ENCODE assay signal across 13 cellular contexts in genomic region chr11:124899376-124900145, GRCh38. TPM values are rescaled to one million over a fixed set of nuclear protein-coding genes. Genes with fewer than 3 reads are reported as not detected.
DNase-seq lines count a peak whose midpoint lies in the region; ATAC-seq, FAIRE-seq and TF ChIP-seq lines count a peak whose summit lies in the region.
"Had no signal": no experiment of that assay in that cellular context is flagged by ENCODE, and none has a peak within 500 bp of the region (broad histone marks: within the 10 kb centered on the region; RNA-seq: fewer than 3 reads in every experiment).

No MANE protein-coding gene starts in this region.

- H3K36me3 Mint-ChIP-seq in endothelial cell (ENCODE audit: low read depth, unreplicated experiment) (peaks cover 9% of the 10 kb centered on the region), nephron (ENCODE audit: low read depth) (no peaks in the 10 kb centered on the region)
- H3K36me3 Mint-ChIP-seq: stimulated activated effector memory CD8-positive, alpha-beta T cell treated with anti-CD3 and anti-CD28 coated beads, Interleukin-12 subunit alpha, Interleukin-12 subunit beta, amount 100 ng/mL, for 72 hours had no signal

- H3K4me1 Mint-ChIP-seq in endothelial cell (ENCODE audit: unreplicated experiment), result peaks cover 60% of the 10 kb centered on the region
- peaks cover 40% of the 10 kb centered on the region for H3K4me1 Mint-ChIP-seq in nephron

- no peak for TF ChIP-seq POLR2A in A549 (IDR thresholded peaks at IDR 0.05; ENCODE audit: low read length)

- no peak for FAIRE-seq in A549 (lab: Jason Lieb, UNC)
- FAIRE-seq: islet of Langerhans had no signal

- BruUV-seq in PC-9 (replicated peaks; lab: Mats Ljungman, UMichigan), result no TSS peak

- TF ChIP-seq RAD21 in A549 (conservative IDR thresholded peaks at IDR 0.05 in 1 of 2, IDR thresholded peaks at IDR 0.05 in 1 of 2), result no peak

- H3K27me3 Mint-ChIP-seq in endothelial cell (ENCODE audit: unreplicated experiment), result peaks cover 12% of the 10 kb centered on the region
- H3K27me3 Mint-ChIP-seq in nephron (ENCODE audit: low read depth), result peaks cover 15% of the 10 kb centered on the region

- no peak overlapping the region for H3K4me3 Mint-ChIP-seq in endothelial cell (ENCODE audit: unreplicated experiment)
- H3K4me3 Mint-ChIP-seq in nephron, result no peak overlapping the region
- H3K4me3 Mint-ChIP-seq: activated T-cell treated with anti-CD3 and anti-CD28 coated beads, Interleukin-2, amount 50 U/mL, for 72 hours; stimulated activated effector memory CD8-positive, alpha-beta T cell treated with anti-CD3 and anti-CD28 coated beads, Interleukin-12 subunit alpha, Interleukin-12 subunit beta, amount 100 ng/mL, for 72 hours; T-helper 17 cell had no signal

- H3K4me2 ChIP-seq in A549, result peak overlapping the region; percentile 53; the same call in 2 of the 3 replicates
- peak overlapping the region; percentile 43; the same call in 1 of the 2 replicates for H3K4me2 ChIP-seq in PC-9

- H3K4me3 ChIP-seq in A549, result no peak overlapping the region
- no peak overlapping the region for H3K4me3 ChIP-seq in PC-9

- WGBS in A549 (ENCODE audit: missing lambda C conversion rate), result 79% methylated on average over 6 of the region's 6 CpGs

- DNase-seq in A549 (ENCODE audit: low read depth in 1 of 2, low spot score in 1 of 2) (no peak), PC-9 (no peak), endothelial cell (ENCODE audit: low spot score) (no peak), iPS-NIHi11 (ENCODE audit: low spot score) (no peak), NCI-H187 (lab: John Stamatoyannopoulos, UW) (no peak)
- DNase-seq: activated T-cell treated with anti-CD3 and anti-CD28 coated beads, Interleukin-2, amount 50 U/mL, for 72 hours; NCI-H748 treated with DMSO at 0.1 percent for 48 hours; T-helper 17 cell had no signal

- H3K79me2 ChIP-seq in PC-9 (ENCODE audit: low read depth), result no peaks in the 10 kb centered on the region

- no peaks in the 10 kb centered on the region for H3K27me3 ChIP-seq in PC-9 (ENCODE audit: insufficient read depth, low read depth)

- peaks cover 6% of the 10 kb centered on the region for H3K9me3 Mint-ChIP-seq in endothelial cell (ENCODE audit: unreplicated experiment)
- no peaks in the 10 kb centered on the region for H3K9me3 Mint-ChIP-seq in nephron
- H3K9me3 Mint-ChIP-seq: activated T-cell treated with anti-CD3 and anti-CD28 coated beads, Interleukin-2, amount 50 U/mL, for 72 hours; stimulated activated effector memory CD8-positive, alpha-beta T cell treated with anti-CD3 and anti-CD28 coated beads, Interleukin-12 subunit alpha, Interleukin-12 subunit beta, amount 100 ng/mL, for 72 hours had no signal

- H4K20me1 ChIP-seq in PC-9 (ENCODE audit: insufficient read depth), result no peaks in the 10 kb centered on the region

- H3K9me3 ChIP-seq in A549 (no peaks in the 10 kb centered on the region), PC-9 (ENCODE audit: insufficient read depth, low read depth) (no peaks in the 10 kb centered on the region)

- no peaks in the 10 kb centered on the region for H3K36me3 ChIP-seq in PC-9 (ENCODE audit: low read depth)

- no peak overlapping the region for H2AFZ ChIP-seq in PC-9

- H3K27ac Mint-ChIP-seq in endothelial cell (ENCODE audit: unreplicated experiment), result peak overlapping the region; percentile 98
- peak overlapping the region in 2 of 3 experiments; percentile 97 to 98 for H3K27ac Mint-ChIP-seq in nephron
- H3K27ac Mint-ChIP-seq: activated T-cell treated with anti-CD3 and anti-CD28 coated beads, Interleukin-2, amount 50 U/mL, for 72 hours; stimulated activated effector memory CD8-positive, alpha-beta T cell treated with anti-CD3 and anti-CD28 coated beads, Interleukin-12 subunit alpha, Interleukin-12 subunit beta, amount 100 ng/mL, for 72 hours; T-helper 17 cell had no signal

- no peak for TF ChIP-seq EP300 in A549 (IDR thresholded peaks at IDR 0.05)

- CTCF ChIA-PET in A549 (lab: Yijun Ruan, JAX), result interaction anchor here (1.1 to 2.2 kb wide), 2 partner anchors 23 to 33 kb away, joined by 3 to 23 read pairs; no protein-coding TSS in a partner anchor
- CTCF ChIA-PET in PC-9 (lab: Charles Lee), result no interaction called here

- intact Hi-C loops in PC-9 (cut with micrococcal nuclease; ENCODE audit: unreplicated experiment), result no loop called here

- POLR2A ChIA-PET in A549 (lab: Yijun Ruan, JAX), result interaction anchor here (1.1 to 4.9 kb wide), 2 partner anchors 23 to 55 kb away, joined by 3 to 24 read pairs; partner anchors contain the start of gene CCDC15
- POLR2A ChIA-PET in PC-9 (lab: Charles Lee; ENCODE audit: unreplicated experiment), result no interaction called here

- ATAC-seq in A549 (no peak), GM18867 (IDR thresholded peaks at IDR 0.05; ENCODE audit: unreplicated experiment) (no peak), HG03280 (IDR thresholded peaks at IDR 0.05; ENCODE audit: unreplicated experiment) (no peak)
- ATAC-seq: activated T-cell treated with anti-CD3 and anti-CD28 coated beads, Interleukin-2, amount 50 U/mL, for 72 hours; stimulated activated effector memory CD8-positive, alpha-beta T cell treated with anti-CD3 and anti-CD28 coated beads, Interleukin-12 subunit alpha, Interleukin-12 subunit beta, amount 100 ng/mL, for 72 hours; T-helper 17 cell had no signal

- H3F3A ChIP-seq in PC-9 (ENCODE audit: insufficient read depth, low read depth), result peaks cover 16% of the 10 kb centered on the region; the same call in 1 of the 2 replicates

- no peaks in the 10 kb centered on the region for H3K9me2 ChIP-seq in PC-9 (ENCODE audit: insufficient read depth)

- TF ChIP-seq CTCF in A549 (IDR thresholded peaks at IDR 0.05) (no peak), PC-9 (conservative IDR thresholded peaks at IDR 0.05) (no peak), endothelial cell (IDR thresholded peaks at IDR 0.05; ENCODE audit: unreplicated experiment) (no peak), nephron (IDR thresholded peaks at IDR 0.05; ENCODE audit: unreplicated experiment in 3 of 3) (no peak)

- H3K4me1 ChIP-seq in A549 (peaks cover 25% of the 10 kb centered on the region), PC-9 (replicated peaks; ENCODE audit: insufficient read depth) (peaks cover 34% of the 10 kb centered on the region)

- H3K27ac ChIP-seq in A549, result peak overlapping the region in 1 of 2 experiments; percentile 70; a peak in 3 of 6 replicates
- H3K27ac ChIP-seq in PC-9, result peak overlapping the region; percentile 36

TF ChIP-seq in A549, 52 proteins besides CTCF, POLR2A, EP300 and RAD21 (continues in another document):
- TF ChIP-seq NPAS2 (CRISPR knock-in tag; IDR thresholded peaks at IDR 0.05; ENCODE audit: borderline replicate concordance) (no peak), FOSB (CRISPR knock-in tag; IDR thresholded peaks at IDR 0.05) (no peak), HEYL (CRISPR knock-in tag; IDR thresholded peaks at IDR 0.05) (no peak), FOSL2 (IDR thresholded peaks at IDR 0.05) (no peak), FOSL2 (CRISPR knock-in tag; IDR thresholded peaks at IDR 0.05) (no peak), HOXA7 (CRISPR knock-in tag; IDR thresholded peaks at IDR 0.05) (no peak), ESRRA (IDR thresholded peaks at IDR 0.05; ENCODE audit: borderline replicate concordance, low read length) (no peak), TP53 (CRISPR knock-in tag; IDR thresholded peaks at IDR 0.05) (no peak), USF2 (IDR thresholded peaks at IDR 0.05) (no peak)

RNA-seq across cellular contexts. Expression of gene ROBO4, which starts 1.9 kb away (rescaled TPM):
- polyA plus RNA-seq in A549 (2011; rRNA removed) (not detected in 2 replicates), A549 (2017; fragmentation: RNase III; extraction: RNeasy Plus Mini Kit Qiagen cat#74134 plus additional on column Dnase treatment) (not detected in 3 replicates)
- not detected in 2 replicates for polyA plus RNA-seq in A549 (2012; cell fraction: cytosol; rRNA removed)
- polyA plus RNA-seq in A549 (2012; cell fraction: nucleus; rRNA removed), result 0.01 TPM in 1 of 2 replicates, not detected in the other
- not detected in 2 replicates for polyA minus RNA-seq in A549 (2011; rRNA and poly(A)+ RNA removed)
- total RNA-seq in PC-9 (2021) (0.20 TPM in 1 of 2 replicates, not detected in the other), endothelial cell (ENCODE audit: unreplicated experiment) (28.8 TPM)
- total RNA-seq: activated T-cell treated with anti-CD3 and anti-CD28 coated beads, Interleukin-2, amount 50 U/mL, for 72 hours; T-helper 17 cell had no signal

RNA-seq across cellular contexts. Expression of gene HEPN1, which starts 19.5 kb away (rescaled TPM):
- polyA plus RNA-seq in A549 (2011; rRNA removed), result not detected in 2 replicates
- not detected in 2 replicates for polyA plus RNA-seq in A549 (2012; cell fraction: cytosol; rRNA removed)
- not detected in 2 replicates for polyA plus RNA-seq in A549 (2012; cell fraction: nucleus; rRNA removed)
- polyA plus RNA-seq in A549 (2017; fragmentation: RNase III; extraction: RNeasy Plus Mini Kit Qiagen cat#74134 plus additional on column Dnase treatment), result not detected in 3 replicates
- polyA minus RNA-seq in A549 (2011; rRNA and poly(A)+ RNA removed), result not detected in 2 replicates
- total RNA-seq in PC-9 (2021), result not detected in 2 replicates
- total RNA-seq in endothelial cell (ENCODE audit: unreplicated experiment), result not detected
- total RNA-seq: activated T-cell treated with anti-CD3 and anti-CD28 coated beads, Interleukin-2, amount 50 U/mL, for 72 hours; T-helper 17 cell had no signal

RNA-seq across cellular contexts. Expression of gene ROBO3, which starts 34.3 kb away (rescaled TPM):
- polyA plus RNA-seq in A549 (2011; rRNA removed), result 2.1 and 3.0 TPM in 2 replicates
- 3.1 and 4.1 TPM in 2 replicates for polyA plus RNA-seq in A549 (2012; cell fraction: cytosol; rRNA removed)
- 15.0 and 15.2 TPM in 2 replicates for polyA plus RNA-seq in A549 (2012; cell fraction: nucleus; rRNA removed)
- polyA plus RNA-seq in A549 (2017; fragmentation: RNase III; extraction: RNeasy Plus Mini Kit Qiagen cat#74134 plus additional on column Dnase treatment), result 2.6 to 2.8 TPM (median 2.8 TPM) in 3 replicates
- 1.2 and 3.2 TPM in 2 replicates for polyA minus RNA-seq in A549 (2011; rRNA and poly(A)+ RNA removed)
- 1.3 and 1.5 TPM in 2 replicates for total RNA-seq in PC-9 (2021)
- total RNA-seq in endothelial cell (ENCODE audit: unreplicated experiment), result 40.0 TPM

RNA-seq across cellular contexts. Expression of gene HEPACAM, which starts 36.3 kb away (rescaled TPM):
- polyA plus RNA-seq in A549 (2011; rRNA removed) (not detected in 2 replicates), A549 (2017; fragmentation: RNase III; extraction: RNeasy Plus Mini Kit Qiagen cat#74134 plus additional on column Dnase treatment) (not detected in 3 replicates)
- not detected in 2 replicates for polyA plus RNA-seq in A549 (2012; cell fraction: cytosol; rRNA removed)
- not detected in 2 replicates for polyA plus RNA-seq in A549 (2012; cell fraction: nucleus; rRNA removed)
- not detected in 2 replicates for polyA minus RNA-seq in A549 (2011; rRNA and poly(A)+ RNA removed)
- total RNA-seq in PC-9 (2021) (not detected in 2 replicates), endothelial cell (ENCODE audit: unreplicated experiment) (0.08 TPM)
- total RNA-seq: activated T-cell treated with anti-CD3 and anti-CD28 coated beads, Interleukin-2, amount 50 U/mL, for 72 hours; T-helper 17 cell had no signal

RNA-seq across cellular contexts. Expression of gene CCDC15, which starts 54.4 kb away (rescaled TPM):
- 1.1 and 1.3 TPM in 2 replicates for polyA plus RNA-seq in A549 (2011; rRNA removed)
- polyA plus RNA-seq in A549 (2012; cell fraction: cytosol; rRNA removed), result 0.17 and 0.19 TPM in 2 replicates
- 0.18 and 0.20 TPM in 2 replicates for polyA plus RNA-seq in A549 (2012; cell fraction: nucleus; rRNA removed)
- 0.50 to 0.90 TPM (median 0.58 TPM) in 3 replicates for polyA plus RNA-seq in A549 (2017; fragmentation: RNase III; extraction: RNeasy Plus Mini Kit Qiagen cat#74134 plus additional on column Dnase treatment)
- polyA minus RNA-seq in A549 (2011; rRNA and poly(A)+ RNA removed), result 0.68 and 0.79 TPM in 2 replicates
- total RNA-seq in PC-9 (2021), result 2.7 and 2.8 TPM in 2 replicates
- total RNA-seq in endothelial cell (ENCODE audit: unreplicated experiment), result 2.4 TPM

Comparison
In these comparisons a context has a peak if more than half of its experiments do, and no peak if none do; other contexts are left out.
1. RNA of gene ROBO4, which starts 1.9 kb away (total RNA-seq): 28.8 TPM in endothelial cell (single experiment); 0.20 TPM in PC-9; every median in the first group is over 10 times any median in the second.
2. RNA of gene ROBO3, which starts 34.3 kb away (total RNA-seq): 40.0 TPM in endothelial cell (single experiment); 1.3 to 1.5 TPM in PC-9; every median in the first group is over 10 times any median in the second.